In genomic region chr22:17410576-17410975, GRCh38 we compare ENCODE assay signal across 27 cellular contexts. TPM values are rescaled to one million over a fixed set of nuclear protein-coding genes. Genes with fewer than 3 reads are reported as not detected.
"Had no signal": no experiment of that assay in that cellular context is flagged by ENCODE, and none has a peak within 500 bp of the region (broad histone marks: within the 10 kb centered on the region; RNA-seq: fewer than 3 reads in every experiment).

No MANE protein-coding gene starts in this region.

- H3K9me3 Mint-ChIP-seq: activated CD4-positive, alpha-beta T cell treated with anti-CD3 and anti-CD28 coated beads, Interleukin-2, amount 10 ng/mL, durations not matched to agents 7 days and 5 days; activated naive CD8-positive, alpha-beta T cell treated with anti-CD3 and anti-CD28 coated beads, Interleukin-2, amount 50 U/mL, for 24 hours; activated T-helper 1 cell treated with anti-CD3 and anti-CD28 coated beads, Interleukin-12 subunit alpha, Interleukin-12 subunit beta, Interleukin-2, Interleukin-4 antibody, amounts not matched to agents 30 ng/mL and 10 ng/mL and 1 ng/mL, durations not matched to agents 14 hours and 24 hours and 36 hours; central memory CD8-positive, alpha-beta T cell; endodermal cell; immature natural killer cell; natural killer cell treated with Interleukin-12 subunit alpha and Interleukin-12 subunit beta and Interleukin-15 and Interleukin-18, amount 100 ng/mL, for 72 hours; stimulated activated naive CD8-positive, alpha-beta T cell treated with anti-CD3 and anti-CD28 coated beads, Interleukin-15, Interleukin-2, amounts not matched to agents 100 ng/mL and 50 ng/mL, for 24 hours had no signal

- H3K36me3 Mint-ChIP-seq: immature natural killer cell; natural killer cell treated with Interleukin-12 subunit alpha and Interleukin-12 subunit beta and Interleukin-15 and Interleukin-18, amount 100 ng/mL, for 72 hours had no signal

- ATAC-seq: activated CD8-positive, alpha-beta T cell treated with anti-CD3 and anti-CD28 coated beads, Interleukin-2, amount 10 ng/mL, durations not matched to agents 7 days and 5 days; activated naive CD8-positive, alpha-beta T cell treated with anti-CD3 and anti-CD28 coated beads, Interleukin-2, amount 50 U/mL, for 24 hours; foreskin keratinocyte; left lung; natural killer cell treated with Interleukin-12 subunit alpha and Interleukin-12 subunit beta and Interleukin-15 and Interleukin-18, amount 100 ng/mL, for 72 hours; pancreas; right lobe of liver; upper lobe of right lung had no signal

- H3K27me3 Mint-ChIP-seq: activated CD4-positive, alpha-beta T cell treated with anti-CD3 and anti-CD28 coated beads, Interleukin-2, amount 10 ng/mL, durations not matched to agents 7 days and 5 days; activated naive CD8-positive, alpha-beta T cell treated with anti-CD3 and anti-CD28 coated beads, Interleukin-2, amount 50 U/mL, for 24 hours; natural killer cell treated with Interleukin-12 subunit alpha and Interleukin-12 subunit beta and Interleukin-15 and Interleukin-18, amount 100 ng/mL, for 72 hours had no signal

- H3K27ac ChIP-seq: brain microvascular endothelial cell, coronary artery, foreskin keratinocyte, hepatocyte, left lung, neutrophil, pancreas, right lobe of liver, skin epidermis, thyroid gland, upper lobe of right lung had no signal

- H3K4me3 ChIP-seq: coronary artery, hepatocyte, left lung, pancreas, right lobe of liver, skin epidermis, thyroid gland, upper lobe of right lung had no signal

- H3K9me3 ChIP-seq: left lung, neutrophil, pancreas, right lobe of liver, thyroid gland, upper lobe of right lung had no signal

- H3K27ac Mint-ChIP-seq: activated CD4-positive, alpha-beta T cell treated with anti-CD3 and anti-CD28 coated beads, Interleukin-2, amount 10 ng/mL, durations not matched to agents 7 days and 5 days; activated CD8-positive, alpha-beta T cell treated with anti-CD3 and anti-CD28 coated beads, Interleukin-2, amount 10 ng/mL, durations not matched to agents 7 days and 5 days; activated naive CD8-positive, alpha-beta T cell treated with anti-CD3 and anti-CD28 coated beads, Interleukin-2, amount 50 U/mL, for 24 hours; activated T-helper 1 cell treated with anti-CD3 and anti-CD28 coated beads, Interleukin-12 subunit alpha, Interleukin-12 subunit beta, Interleukin-2, Interleukin-4 antibody, amounts not matched to agents 30 ng/mL and 10 ng/mL and 1 ng/mL, durations not matched to agents 14 hours and 24 hours and 36 hours; immature natural killer cell; natural killer cell treated with Interleukin-12 subunit alpha and Interleukin-12 subunit beta and Interleukin-15 and Interleukin-18, amount 100 ng/mL, for 72 hours; stimulated activated naive CD8-positive, alpha-beta T cell treated with anti-CD3 and anti-CD28 coated beads, Interleukin-15, Interleukin-2, amounts not matched to agents 100 ng/mL and 50 ng/mL, for 24 hours had no signal

- DNase-seq: activated CD4-positive, alpha-beta T cell treated with anti-CD3 and anti-CD28 coated beads, Interleukin-2, amount 10 ng/mL, durations not matched to agents 7 days and 5 days; activated CD4-positive, CD25-positive, alpha-beta regulatory T cell treated with anti-CD3 and anti-CD28 coated beads, Interleukin-2, amount 50 U/mL, for 72 hours; activated CD8-positive, alpha-beta T cell treated with anti-CD3 and anti-CD28 coated beads, Interleukin-2, amount 10 ng/mL, durations not matched to agents 7 days and 5 days; activated gamma-delta T cell; activated naive CD4-positive, alpha-beta T cell treated with anti-CD3 and anti-CD28 coated beads, Interleukin-2, amount 50 U/mL, for 16 hours; activated naive CD8-positive, alpha-beta T cell treated with anti-CD3 and anti-CD28 coated beads, Interleukin-2, amount 50 U/mL, for 24 hours; brain microvascular endothelial cell; endodermal cell; foreskin keratinocyte; immature natural killer cell; kidney glomerular epithelial cell; left lung; pancreas; right lobe of liver; stimulated activated CD4-positive, alpha-beta T cell treated with anti-CD3 and anti-CD28 coated beads, Interleukin-1b, Interleukin-23, amount 100 ng/mL, for 48 hours; SW 1271; T-helper 2 cell; thyroid gland; upper lobe of right lung had no signal

- H3K4me1 ChIP-seq: foreskin keratinocyte, pancreas, thyroid gland had no signal

- H2AFZ ChIP-seq: hepatocyte had no signal

- H3K27me3 ChIP-seq: brain microvascular endothelial cell, foreskin keratinocyte, hepatocyte, left lung, pancreas, right lobe of liver, thyroid gland, upper lobe of right lung had no signal

- H3K36me3 ChIP-seq: brain microvascular endothelial cell, left lung, neutrophil, pancreas, right lobe of liver, thyroid gland, upper lobe of right lung had no signal

- H3K4me1 Mint-ChIP-seq: activated CD4-positive, alpha-beta T cell treated with anti-CD3 and anti-CD28 coated beads, Interleukin-2, amount 10 ng/mL, durations not matched to agents 7 days and 5 days; activated naive CD8-positive, alpha-beta T cell treated with anti-CD3 and anti-CD28 coated beads, Interleukin-2, amount 50 U/mL, for 24 hours; central memory CD8-positive, alpha-beta T cell; immature natural killer cell had no signal

- H3K4me3 Mint-ChIP-seq: activated CD4-positive, alpha-beta T cell treated with anti-CD3 and anti-CD28 coated beads, Interleukin-2, amount 10 ng/mL, durations not matched to agents 7 days and 5 days; activated CD8-positive, alpha-beta T cell treated with anti-CD3 and anti-CD28 coated beads, Interleukin-2, amount 10 ng/mL, durations not matched to agents 7 days and 5 days; activated naive CD8-positive, alpha-beta T cell treated with anti-CD3 and anti-CD28 coated beads, Interleukin-2, amount 50 U/mL, for 24 hours; activated T-helper 1 cell treated with anti-CD3 and anti-CD28 coated beads, Interleukin-12 subunit alpha, Interleukin-12 subunit beta, Interleukin-2, Interleukin-4 antibody, amounts not matched to agents 30 ng/mL and 10 ng/mL and 1 ng/mL, durations not matched to agents 14 hours and 24 hours and 36 hours; central memory CD8-positive, alpha-beta T cell; endodermal cell; immature natural killer cell; natural killer cell treated with Interleukin-12 subunit alpha and Interleukin-12 subunit beta and Interleukin-15 and Interleukin-18, amount 100 ng/mL, for 72 hours; stimulated activated naive CD8-positive, alpha-beta T cell treated with anti-CD3 and anti-CD28 coated beads, Interleukin-15, Interleukin-2, amounts not matched to agents 100 ng/mL and 50 ng/mL, for 24 hours had no signal

RNA-seq across cellular contexts. Expression of gene CECR2, which starts 41.3 kb away (rescaled TPM):
- total RNA-seq: activated CD8-positive, alpha-beta T cell treated with anti-CD3 and anti-CD28 coated beads, Interleukin-2, amount 10 ng/mL, durations not matched to agents 7 days and 5 days; foreskin keratinocyte; natural killer cell treated with Interleukin-12 subunit alpha and Interleukin-12 subunit beta and Interleukin-15 and Interleukin-18, amount 100 ng/mL, for 72 hours had no signal
